In the genomic region with DNA sequence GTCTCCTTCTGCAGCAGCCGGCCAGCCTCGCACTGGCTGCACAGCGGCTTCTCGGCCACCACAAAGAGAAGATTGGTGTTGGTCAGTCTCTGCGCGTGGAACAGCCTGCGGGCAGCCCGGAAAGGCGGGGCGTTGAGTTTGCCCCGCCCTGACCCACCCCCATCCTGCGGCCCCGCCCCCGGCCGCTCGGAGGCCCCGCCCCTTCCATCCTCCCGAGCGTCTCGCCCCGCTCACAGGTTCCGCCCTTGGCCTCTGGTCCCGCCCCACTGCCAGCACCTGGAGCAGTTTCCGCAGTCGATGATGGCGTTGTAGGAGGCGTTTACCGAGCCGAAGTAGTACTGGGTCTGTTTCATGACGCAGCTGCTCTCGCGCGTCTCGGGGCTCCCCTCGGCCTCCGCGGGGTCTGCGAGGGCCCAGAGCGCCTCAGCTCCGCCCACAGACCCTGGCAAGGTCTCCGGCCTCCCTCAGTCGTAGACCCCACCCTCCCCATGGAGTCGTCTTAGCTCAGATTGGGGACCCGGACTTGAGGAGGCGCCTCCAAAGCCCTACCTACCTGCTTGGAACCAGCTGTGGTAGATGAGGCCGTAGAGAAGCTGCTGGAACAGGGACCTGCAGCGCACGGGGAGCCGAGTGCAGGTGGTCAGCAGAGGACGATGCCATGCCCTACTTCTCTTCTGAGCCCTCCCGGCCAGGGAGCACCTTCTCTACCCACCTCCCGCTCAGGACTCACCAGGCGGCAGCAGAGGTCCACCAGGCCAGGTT, we compare ENCODE assay signal across 8 cellular contexts.
DNase-seq lines count a peak whose midpoint lies in the region; ATAC-seq and TF ChIP-seq lines count a peak whose summit lies in the region.

No MANE protein-coding gene starts in this region.

- H3K4me1 ChIP-seq in DOHH2 (ENCODE audit: control insufficient read depth, low read length) = peaks cover 10% of the 10 kb centered on the region
- peaks cover 5% of the 10 kb centered on the region for H3K4me1 ChIP-seq in KMS-11 (ENCODE audit: low read depth, poor library complexity, severe bottlenecking)

- no peaks in the 10 kb centered on the region for H3K9me3 ChIP-seq in DOHH2 (ENCODE audit: control insufficient read depth, insufficient read depth, low read length)

- no peaks in the 10 kb centered on the region for H3F3A ChIP-seq in DOHH2 (ENCODE audit: control insufficient read depth, insufficient read depth)

- peak overlapping the region; percentile 72 for H3K4me3 ChIP-seq in DOHH2 (ENCODE audit: low read length)
- no peak overlapping the region for H3K4me3 ChIP-seq in KMS-11 (IDR thresholded peaks at IDR 0.05; ENCODE audit: insufficient read depth, low read depth, low read length)

- DNase-seq in T47D (ENCODE audit: low read depth in 1 of 2, low spot score in 1 of 2) = peak; percentile 90 to 93
- DNase-seq in iris pigment epithelial cell (ENCODE audit: low read depth) = peak; percentile 64
- peak; percentile 87 to 89 for DNase-seq in stimulated activated CD4-positive, alpha-beta T cell treated with anti-CD3 and anti-CD28 coated beads, Interleukin-15, amount 100 ng/mL, for 1 hour (ENCODE audit: low read depth in 1 of 2, low spot score in 1 of 2)
- no peak for DNase-seq in DMS114 treated with DMSO at 0.1 percent for 48 hours (lab: John Stamatoyannopoulos, UW; ENCODE audit: unreplicated experiment)

- H3K27me3 ChIP-seq in DOHH2 (ENCODE audit: control insufficient read depth, low read length) = peaks cover 8% of the 10 kb centered on the region
- no peaks in the 10 kb centered on the region for H3K27me3 ChIP-seq in KMS-11 (ENCODE audit: insufficient read depth, low read depth)

- TF ChIP-seq CTCF in DOHH2 (IDR thresholded peaks at IDR 0.05; ENCODE audit: low read depth, low read length, poor library complexity, severe bottlenecking) = no peak
- no peak for TF ChIP-seq CTCF in KMS-11 (conservative IDR thresholded peaks at IDR 0.05; ENCODE audit: low read depth, low read length)
- TF ChIP-seq CTCF in VCaP (conservative IDR thresholded peaks at IDR 0.05) = no peak

- in situ Hi-C loops in T47D (cut with HindIII; ENCODE audit: low pct_unique_long_range_greater_than_20kb, low sequenced_read_pairs) = no loop called here

- H3K4me2 ChIP-seq in DOHH2 (ENCODE audit: low read length) = peak overlapping the region; percentile 84
- H3K4me2 ChIP-seq in KMS-11 = peak overlapping the region; percentile 60

- peak overlapping the region; percentile 56; the same call in 1 of the 2 replicates for H2AFZ ChIP-seq in KMS-11 (ENCODE audit: low read depth)

- H3K27ac ChIP-seq in DOHH2 (ENCODE audit: low read depth, low read length) (no peak overlapping the region), KMS-11 (no peak overlapping the region), VCaP (peak overlapping the region; percentile 44; the same call in 1 of the 2 replicates)

- peak overlapping the region; percentile 46; the same call in 1 of the 2 replicates for H3K9ac ChIP-seq in KMS-11

- H4K20me1 ChIP-seq in DOHH2 (ENCODE audit: control insufficient read depth, insufficient read depth, low read depth, low read length) (no peaks in the 10 kb centered on the region), KMS-11 (ENCODE audit: insufficient read depth) (no peaks in the 10 kb centered on the region)

- no peaks in the 10 kb centered on the region for H3K9me2 ChIP-seq in DOHH2 (replicated peaks; ENCODE audit: control insufficient read depth, low read length)

- H3K79me2 ChIP-seq in DOHH2 (ENCODE audit: control insufficient read depth, low read length) = no peaks in the 10 kb centered on the region
- H3K79me2 ChIP-seq in KMS-11 (ENCODE audit: insufficient read depth, low read depth) = no peaks in the 10 kb centered on the region

- H3K36me3 ChIP-seq in DOHH2 (ENCODE audit: control insufficient read depth, low read length) (no peaks in the 10 kb centered on the region), KMS-11 (ENCODE audit: insufficient read depth) (no peaks in the 10 kb centered on the region)

- ATAC-seq in GM21717 (IDR thresholded peaks at IDR 0.05; ENCODE audit: unreplicated experiment) = peak; percentile 86
